Comparison of ENCODE assay signal across 8 cellular contexts in the genomic region with DNA sequence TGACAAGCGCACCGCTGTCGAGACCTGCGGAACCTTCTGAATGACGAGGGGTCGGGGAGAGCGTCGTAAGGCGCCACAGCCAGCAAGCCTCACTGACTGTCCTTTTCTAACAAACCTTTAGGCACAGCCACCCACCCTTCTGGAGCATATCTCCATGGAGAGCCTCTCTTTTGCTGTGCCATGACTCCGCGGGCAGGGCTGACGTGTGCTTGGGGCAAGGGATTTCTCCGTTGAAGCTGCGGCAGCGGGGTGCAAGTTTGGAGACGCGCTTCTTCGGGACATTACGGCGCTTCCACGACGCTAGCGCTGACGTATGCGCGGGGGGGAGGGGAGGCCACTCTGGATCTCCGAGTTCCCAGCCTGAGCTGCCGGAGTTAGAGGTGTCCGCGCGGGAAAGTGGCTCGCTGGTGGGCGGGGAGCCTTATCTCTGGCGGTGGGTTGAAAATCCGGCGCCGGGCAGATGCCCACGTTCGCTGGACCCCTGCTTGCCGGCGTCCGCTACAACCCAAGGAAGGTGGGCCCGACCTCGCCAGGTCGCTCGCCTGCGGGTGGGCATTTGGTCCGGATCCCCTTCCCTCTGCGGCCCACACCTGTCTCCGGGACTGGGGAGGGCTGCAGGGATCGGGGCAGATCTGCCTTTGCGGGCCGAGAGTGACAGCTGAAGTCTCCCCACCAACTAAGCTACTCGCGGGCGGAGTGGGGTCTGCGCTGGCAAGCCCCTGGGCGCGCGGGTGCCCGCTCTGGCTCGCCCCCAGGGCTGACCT. TPM values are rescaled to one million over a fixed set of nuclear protein-coding genes. Genes with fewer than 3 reads are reported as not detected.
DNase-seq lines count a peak whose midpoint lies in the region; ATAC-seq and TF ChIP-seq lines count a peak whose summit lies in the region.

No MANE protein-coding gene starts in this region.

- CTCF ChIA-PET in OCI-LY7 (lab: Charles Lee; ENCODE audit: unreplicated experiment) = interaction anchor here (0.7 kb wide), 1 partner anchor 253 kb away, joined by 3 read pairs; no protein-coding TSS in a partner anchor

- H4K20me1 ChIP-seq in OCI-LY7 (ENCODE audit: insufficient read depth, low read length) = no peaks in the 10 kb centered on the region

- peak; percentile 70 for ATAC-seq in GM21381 (IDR thresholded peaks at IDR 0.05; ENCODE audit: unreplicated experiment)

- POLR2A ChIA-PET in OCI-LY7 (lab: Charles Lee) = interaction anchor here (1.2 to 1.4 kb wide), 2 partner anchors 20 to 48 kb away, joined by 3 to 5 read pairs; no protein-coding TSS in a partner anchor

- H3K4me1 ChIP-seq in OCI-LY7 (ENCODE audit: insufficient read depth, low read length, poor library complexity, severe bottlenecking) (peaks cover 17% of the 10 kb centered on the region), esophagus (ENCODE audit: control insufficient read depth in 2 of 2, insufficient read depth in 2 of 2, low read length in 1 of 2) (no peaks in the 10 kb centered on the region), mucosa of rectum (ENCODE audit: control insufficient read depth in 2 of 2, insufficient read depth in 2 of 2, low read length in 2 of 2) (peaks cover 11 to 14% of the 10 kb centered on the region in 2 donors)

- no peaks in the 10 kb centered on the region for H3K9me3 ChIP-seq in OCI-LY7 (ENCODE audit: low read length)
- H3K9me3 ChIP-seq in esophagus (ENCODE audit: control insufficient read depth in 2 of 2, insufficient read depth in 1 of 2, low read depth in 1 of 2, low read length in 1 of 2) = no peaks in the 10 kb centered on the region
- H3K9me3 ChIP-seq in mucosa of rectum (ENCODE audit: control insufficient read depth in 2 of 2, low read length in 2 of 2) = no peaks in the 10 kb centered on the region

- BruUV-seq in OCI-LY7 (replicated peaks; lab: Mats Ljungman, UMichigan) = TSS peak; percentile 81

- H3K27me3 ChIP-seq in esophagus (ENCODE audit: control insufficient read depth in 1 of 2, insufficient read depth in 2 of 2, low read length in 2 of 2) (no peaks in the 10 kb centered on the region), mucosa of rectum (ENCODE audit: control insufficient read depth in 2 of 2, insufficient read depth in 2 of 2, low read length in 2 of 2) (no peaks in the 10 kb centered on the region)

- H3K27ac ChIP-seq in OCI-LY7 (ENCODE audit: low read depth, low read length, poor library complexity, severe bottlenecking) (peak overlapping the region; percentile 54), esophagus (ENCODE audit: low read depth in 2 of 2, low read length in 1 of 2) (peak overlapping the region; percentile 68 to 88), mucosa of rectum (ENCODE audit: low read depth in 2 of 2, low read length in 2 of 2) (peak overlapping the region; percentile 78 to 79)

- H3K4me2 ChIP-seq in OCI-LY7 (ENCODE audit: low read length) = peak overlapping the region; percentile 86

- whole genome bisulfite sequencing in esophagus, 2 donors = 0 to 1% methylated on average over 59 to 62 of the region's 62 CpGs

- no peak for TF ChIP-seq CTCF in OCI-LY7 (conservative IDR thresholded peaks at IDR 0.05; ENCODE audit: low read length)

- peak overlapping the region; percentile 82 for H3K4me3 ChIP-seq in OCI-LY7 (ENCODE audit: low read depth, low read length, poor library complexity, severe bottlenecking)
- peak overlapping the region; percentile 96 to 98 for H3K4me3 ChIP-seq in esophagus (ENCODE audit: low read depth in 1 of 2, low read length in 2 of 2)
- H3K4me3 ChIP-seq in mucosa of rectum (ENCODE audit: low read length in 2 of 2) = peak overlapping the region; percentile 91 to 94

- peak overlapping the region; percentile 87 to 92 for H3K9ac ChIP-seq in mucosa of rectum (ENCODE audit: low read depth in 1 of 2, low read length in 2 of 2)

- intact Hi-C loops in OCI-LY7 (cut with micrococcal nuclease; ENCODE audit: unreplicated experiment) = loop anchor here (1.0 to 5.0 kb wide), 2 partner anchors 903 to 1340 kb away; a partner anchor contains a TSS

- H3K9me2 ChIP-seq in OCI-LY7 (ENCODE audit: insufficient read depth, low read length) = no peaks in the 10 kb centered on the region

- DNase-seq in D341Med (ENCODE audit: low spot score) (peak; percentile 92), HT-29 (ENCODE audit: low spot score) (peak; percentile 79), OCI-LY7 (ENCODE audit: low spot score) (peak; percentile 88), activated T-cell treated with anti-CD3 and anti-CD28 coated beads for 4 hours (peak; percentile 85)
- DNase-seq in stimulated activated CD8-positive, alpha-beta memory T cell treated with anti-CD3 and anti-CD28 coated beads, Interleukin-4, amount 100 ng/mL, for 4 hours (ENCODE audit: low read depth in 2 of 2, low spot score in 1 of 2) = peak; percentile 66 to 72

- H2AFZ ChIP-seq in OCI-LY7 (ENCODE audit: low read length) = peak overlapping the region; percentile 94

- peaks cover 29% of the 10 kb centered on the region; the same call in 1 of the 2 replicates for H3K79me2 ChIP-seq in OCI-LY7 (ENCODE audit: insufficient read depth, low read depth, low read length)

- H3K36me3 ChIP-seq in OCI-LY7 (ENCODE audit: insufficient read depth, low read length) (no peaks in the 10 kb centered on the region), esophagus (ENCODE audit: control insufficient read depth in 2 of 2, insufficient read depth in 2 of 2, low read length in 1 of 2) (no peaks in the 10 kb centered on the region), mucosa of rectum (ENCODE audit: control insufficient read depth in 2 of 2, insufficient read depth in 2 of 2, low read length in 2 of 2) (no peaks in the 10 kb centered on the region)

RNA-seq across cellular contexts. Expression of a gene that starts 0.5 kb away (rescaled TPM):
- total RNA-seq in HT-29 (2014; rRNA removed; shearing (Covaris generic)) = 4.1 TPM in 2 replicates
- 15.3 and 16.8 TPM in 2 replicates for total RNA-seq in OCI-LY7 (2014; rRNA removed; shearing (Covaris generic))
- 18.9 and 22.4 TPM in 2 replicates for total RNA-seq in OCI-LY7 (2022)
- 1 to 10 TPM; 2.5 to 3.8 TPM for polyA plus RNA-seq in esophagus

Comparison
In these comparisons a context has a peak if more than half of its experiments do, and no peak if none do; other contexts are left out.
1. Peak in every context shown above with its lines: DNase-seq, ATAC-seq, H3K4me3 ChIP-seq and H3K27ac ChIP-seq.